ENCODE assay signal across 22 cellular contexts in genomic region chr3:71144525-71145253, GRCh38.
DNase-seq lines count a peak whose midpoint lies in the region; ATAC-seq, FAIRE-seq and TF ChIP-seq lines count a peak whose summit lies in the region.
"Had no signal": no experiment of that assay in that cellular context is flagged by ENCODE, and none has a peak within 500 bp of the region (broad histone marks: within the 10 kb centered on the region; RNA-seq: fewer than 3 reads in every experiment).

No MANE protein-coding gene starts in this region.

- H3K4me2 ChIP-seq in HepG2 (ENCODE audit: low read depth, low read length) (no peak overlapping the region), astrocyte (ENCODE audit: low read length) (no peak overlapping the region)

- no peaks in the 10 kb centered on the region for H3K9me3 Mint-ChIP-seq in astrocyte (ENCODE audit: unreplicated experiment)
- H3K9me3 Mint-ChIP-seq in naive thymus-derived CD8-positive, alpha-beta T cell, result no peaks in the 10 kb centered on the region
- H3K9me3 Mint-ChIP-seq in activated CD4-positive, alpha-beta memory T cell treated with anti-CD3 and anti-CD28 coated beads, Interleukin-2, amount 10 ng/mL, durations not matched to agents 7 days and 5 days, result no peaks in the 10 kb centered on the region

- 87% methylated on average over 9 of the region's 9 CpGs for WGBS in HepG2 (ENCODE audit: low lambda C conversion rate)
- WGBS in right lobe of liver (ENCODE audit: insufficient coverage, low coverage, low lambda C conversion rate, missing lambda C conversion rate), result 85% methylated on average over 9 of the region's 9 CpGs

- H3K4me3 Mint-ChIP-seq in astrocyte (ENCODE audit: unreplicated experiment), result peak overlapping the region; percentile 5
- H3K4me3 Mint-ChIP-seq in naive thymus-derived CD8-positive, alpha-beta T cell, result peak overlapping the region in 2 of 10 donors; percentile 11 to 40
- no peak overlapping the region for H3K4me3 Mint-ChIP-seq in activated CD4-positive, alpha-beta memory T cell treated with anti-CD3 and anti-CD28 coated beads, Interleukin-2, amount 10 ng/mL, durations not matched to agents 7 days and 5 days
- H3K4me3 Mint-ChIP-seq: T-helper 1 cell treated with Interleukin-12 subunit alpha and Interleukin-12 subunit beta and Interleukin-4 antibody, amounts not matched to agents 30 μg/mL and 1 μg/mL, for 36 hours had no signal

- H3K27ac ChIP-seq in HepG2 (ENCODE audit: extremely low read length, insufficient read depth, low read length), result peak overlapping the region; percentile 30
- no peak overlapping the region for H3K27ac ChIP-seq in right lobe of liver
- no peak overlapping the region for H3K27ac ChIP-seq in astrocyte (ENCODE audit: low read depth, low read length)
- H3K27ac ChIP-seq: neutrophil had no signal

- CTCF ChIA-PET in HepG2 (lab: Yijun Ruan, JAX; ENCODE audit: low intra/inter-chr PET ratio, low total read pairs), result no interaction called here
- CTCF ChIA-PET in activated CD4-positive, alpha-beta memory T cell treated with anti-CD3 and anti-CD28 coated beads, Interleukin-2, amount 10 ng/mL, durations not matched to agents 7 days and 5 days (lab: Charles Lee), result no interaction called here

- TF ChIP-seq RAD21 in HepG2 (CRISPR knock-in tag; IDR thresholded peaks at IDR 0.05), result no peak

- no TSS peak for BruUV-seq in HepG2 (replicated peaks; lab: Mats Ljungman, UMichigan)

- H4K20me1 ChIP-seq in HepG2 (ENCODE audit: insufficient read depth, low read length) (no peaks in the 10 kb centered on the region), astrocyte (ENCODE audit: insufficient read depth, low read length) (peaks cover 15% of the 10 kb centered on the region)

- H3K36me3 ChIP-seq in HepG2 (replicated peaks in 1 of 2; ENCODE audit: control insufficient read depth in 1 of 2, insufficient read depth in 2 of 2, low read length in 2 of 2) (peaks cover 0 to 5% of the 10 kb centered on the region in 2 experiments; a peak in 2 of 5 replicates), right lobe of liver (no peaks in the 10 kb centered on the region), astrocyte (ENCODE audit: insufficient read depth, low read length) (no peaks in the 10 kb centered on the region)
- H3K36me3 ChIP-seq: neutrophil had no signal

- FAIRE-seq in HepG2 (lab: Jason Lieb, UNC), result no peak
- FAIRE-seq in astrocyte (lab: Jason Lieb, UNC), result no peak
- FAIRE-seq: kidney had no signal

- peaks cover 15% of the 10 kb centered on the region for H3K36me3 Mint-ChIP-seq in astrocyte (ENCODE audit: low read depth, unreplicated experiment)
- peaks cover 5 to 66% (median 21%) of the 10 kb centered on the region in 3 donors for H3K36me3 Mint-ChIP-seq in naive thymus-derived CD8-positive, alpha-beta T cell
- H3K36me3 Mint-ChIP-seq in activated CD4-positive, alpha-beta memory T cell treated with anti-CD3 and anti-CD28 coated beads, Interleukin-2, amount 10 ng/mL, durations not matched to agents 7 days and 5 days (ENCODE audit: low read depth), result peaks cover 3% of the 10 kb centered on the region

- no peak overlapping the region for H3K9ac ChIP-seq in HepG2 (ENCODE audit: insufficient read depth, low read depth, low read length)
- no peak overlapping the region for H3K9ac ChIP-seq in astrocyte (ENCODE audit: low read length)

- H3K9me3 ChIP-seq in HepG2 (ENCODE audit: low read length), result no peaks in the 10 kb centered on the region
- no peaks in the 10 kb centered on the region for H3K9me3 ChIP-seq in right lobe of liver
- no peaks in the 10 kb centered on the region for H3K9me3 ChIP-seq in astrocyte (ENCODE audit: insufficient read depth, low read depth, low read length)
- H3K9me3 ChIP-seq: neutrophil had no signal

- no peaks in the 10 kb centered on the region for H3K27me3 Mint-ChIP-seq in astrocyte (ENCODE audit: low read depth, unreplicated experiment)
- no peaks in the 10 kb centered on the region for H3K27me3 Mint-ChIP-seq in naive thymus-derived CD8-positive, alpha-beta T cell
- no peaks in the 10 kb centered on the region for H3K27me3 Mint-ChIP-seq in activated CD4-positive, alpha-beta memory T cell treated with anti-CD3 and anti-CD28 coated beads, Interleukin-2, amount 10 ng/mL, durations not matched to agents 7 days and 5 days

- H3K27me3 ChIP-seq in HepG2 (ENCODE audit: control insufficient read depth in 1 of 2, insufficient read depth in 2 of 2, low read length in 2 of 2), result no peaks in the 10 kb centered on the region
- no peaks in the 10 kb centered on the region for H3K27me3 ChIP-seq in right lobe of liver
- H3K27me3 ChIP-seq in astrocyte (ENCODE audit: insufficient read depth, low read length), result no peaks in the 10 kb centered on the region
- H3K27me3 ChIP-seq: neutrophil had no signal

- ATAC-seq in HepG2 (no peak), right lobe of liver (no peak), GM21526 (IDR thresholded peaks at IDR 0.05; ENCODE audit: low FRiP score, unreplicated experiment) (no peak), HG02981 (IDR thresholded peaks at IDR 0.05; ENCODE audit: unreplicated experiment) (no peak)
- peak in 1 of 2 donors; percentile 11 for ATAC-seq in naive thymus-derived CD8-positive, alpha-beta T cell

- H3K4me1 ChIP-seq in HepG2 (ENCODE audit: insufficient read depth, low read length) (peaks cover 31% of the 10 kb centered on the region), right lobe of liver (peaks cover 0 to 11% (median 4%) of the 10 kb centered on the region in 4 donors), astrocyte (ENCODE audit: insufficient read depth, low read length) (peaks cover 4% of the 10 kb centered on the region)

- TF ChIP-seq EP300 in HepG2 (IDR thresholded peaks at IDR 0.05; ENCODE audit: low read depth in 2 of 2, low read length in 2 of 2) (no peak), HepG2 (CRISPR knock-in tag; IDR thresholded peaks at IDR 0.05; ENCODE audit: borderline replicate concordance) (no peak)

- peaks cover 28% of the 10 kb centered on the region for H3K4me1 Mint-ChIP-seq in astrocyte (ENCODE audit: low read depth, unreplicated experiment)
- H3K4me1 Mint-ChIP-seq in naive thymus-derived CD8-positive, alpha-beta T cell, result peaks cover 41 to 81% (median 67%) of the 10 kb centered on the region in 4 donors
- H3K4me1 Mint-ChIP-seq in activated CD4-positive, alpha-beta memory T cell treated with anti-CD3 and anti-CD28 coated beads, Interleukin-2, amount 10 ng/mL, durations not matched to agents 7 days and 5 days, result peaks cover 4% of the 10 kb centered on the region

- TF ChIP-seq POLR2A in HepG2 (IDR thresholded peaks at IDR 0.05; ENCODE audit: insufficient read depth in 1 of 2, low read depth in 2 of 2, low read length in 2 of 2) (no peak), right lobe of liver (IDR thresholded peaks at IDR 0.05) (no peak)

- H3K27ac Mint-ChIP-seq in astrocyte (ENCODE audit: unreplicated experiment), result peak overlapping the region; percentile 37
- H3K27ac Mint-ChIP-seq in naive thymus-derived CD8-positive, alpha-beta T cell, result peak overlapping the region; percentile 36 to 89 (median 84)
- H3K27ac Mint-ChIP-seq in activated CD4-positive, alpha-beta memory T cell treated with anti-CD3 and anti-CD28 coated beads, Interleukin-2, amount 10 ng/mL, durations not matched to agents 7 days and 5 days, result no peak overlapping the region
- H3K27ac Mint-ChIP-seq: T-helper 1 cell treated with Interleukin-12 subunit alpha and Interleukin-12 subunit beta and Interleukin-4 antibody, amounts not matched to agents 30 μg/mL and 1 μg/mL, for 36 hours had no signal

- H2AFZ ChIP-seq in HepG2 (ENCODE audit: low read length) (no peak overlapping the region), astrocyte (ENCODE audit: low read depth, low read length) (no peak overlapping the region)

- no peaks in the 10 kb centered on the region for H3K79me2 ChIP-seq in HepG2 (ENCODE audit: insufficient read depth, low read length)
- H3K79me2 ChIP-seq in astrocyte (ENCODE audit: insufficient read depth, low read length), result peaks cover 7% of the 10 kb centered on the region

- DNase-seq in HepG2 (ENCODE audit: low spot score) (no peak), right lobe of liver (no peak), astrocyte (ENCODE audit: low read depth) (peak; percentile 55), SW480 (ENCODE audit: low spot score) (no peak)
- DNase-seq in naive thymus-derived CD8-positive, alpha-beta T cell, result no peak
- DNase-seq in activated CD4-positive, alpha-beta memory T cell treated with anti-CD3 and anti-CD28 coated beads, Interleukin-2, amount 10 ng/mL, durations not matched to agents 7 days and 5 days, result no peak
- DNase-seq: activated CD4-positive, CD25-positive, alpha-beta regulatory T cell; activated naive CD4-positive, alpha-beta T cell treated with anti-CD3 and anti-CD28 coated beads, Interleukin-2, amount 50 U/mL, for 16 hours; caudate nucleus; effector CD8-positive, alpha-beta T cell; hippocampal formation; kidney; mesenchymal stem cell; MM.1S; NCI-H1694; NCI-H2227 treated with DMSO at 0.1 percent for 48 hours; retina; SHP77 had no signal

- TF ChIP-seq CTCF in HepG2 (CRISPR knock-in tag; IDR thresholded peaks at IDR 0.05), result no peak
- no peak for TF ChIP-seq CTCF in right lobe of liver (IDR thresholded peaks at IDR 0.05)
- TF ChIP-seq CTCF in astrocyte (IDR thresholded peaks at IDR 0.05; ENCODE audit: insufficient read depth, low read depth, low read length), result no peak

- H3K4me3 ChIP-seq in HepG2 (replicated peaks in 1 of 3; ENCODE audit: insufficient read depth in 1 of 3, low read depth in 2 of 3, low read length in 3 of 3) (no peak overlapping the region), right lobe of liver (no peak overlapping the region), astrocyte (ENCODE audit: insufficient read depth, low read depth, low read length) (no peak overlapping the region)

- in situ Hi-C loops in HepG2 (cut with HindIII; ENCODE audit: extremely low pct_ligation_motif_present, low pct_unique_long_range_greater_than_20kb), result no loop called here

- POLR2A ChIA-PET in HepG2 (lab: Yijun Ruan, JAX), result no interaction called here
- POLR2A ChIA-PET in naive thymus-derived CD8-positive, alpha-beta T cell (lab: Charles Lee), result interaction anchor here (1.2 to 1.8 kb wide), 2 partner anchors 9 to 14 kb away, joined by 4 to 6 read pairs; no protein-coding TSS in a partner anchor
- POLR2A ChIA-PET in activated CD4-positive, alpha-beta memory T cell treated with anti-CD3 and anti-CD28 coated beads, Interleukin-2, amount 10 ng/mL, durations not matched to agents 7 days and 5 days (lab: Charles Lee), result no interaction called here

- intact Hi-C loops in HepG2 (cut with micrococcal nuclease; ENCODE audit: unreplicated experiment) (no loop called here), right lobe of liver (cut with DNase I) (no loop called here)

TF ChIP-seq in HepG2, 621 proteins besides CTCF, POLR2A, EP300 and RAD21 (continues in another document):
- no peak for TF ChIP-seq NCOA1 (CRISPR knock-in tag; IDR thresholded peaks at IDR 0.05)
